Comparison of ENCODE assay signal across 1 cellular context in genomic region chr12:66301944-66302826, GRCh38.
A peak's percentile ranks its signal among the peaks of the same experiment; 100 is the strongest.
TF ChIP-seq lines count a peak whose summit lies in the region.

Gene HELB (plus strand): TSS chr12:66302493. CDS start chr12:66302604, 111 bp downstream.

TF ChIP-seq in H1, 55 proteins besides CTCF, POLR2A, EP300 and RAD21 (continued from another document):
- peak; percentile 49; the same call in 1 of the 2 replicates for TF ChIP-seq RBBP5 (IDR thresholded peaks at IDR 0.05; ENCODE audit: borderline replicate concordance, low read depth, low read length)
- peak; percentile 87 for TF ChIP-seq POLR2AphosphoS5 (IDR thresholded peaks at IDR 0.05; ENCODE audit: low read depth, low read length)
- peak; percentile 32; the same call in 1 of the 2 replicates for TF ChIP-seq YY1 (IDR thresholded peaks at IDR 0.05; ENCODE audit: low read depth, low read length)
- TF ChIP-seq TEAD4 (IDR thresholded peaks at IDR 0.05; ENCODE audit: low read depth, low read length), result 0 out of 2 replicates have a peak, but pooled peaks have one; percentile 33
- TF ChIP-seq NRF1 (IDR thresholded peaks at IDR 0.05; ENCODE audit: low read depth, low read length), result no peak
- TF ChIP-seq SIRT6 (IDR thresholded peaks at IDR 0.05; ENCODE audit: low read length), result no peak
- peak; percentile 39; the same call in 1 of the 2 replicates for TF ChIP-seq SP1 (IDR thresholded peaks at IDR 0.05; ENCODE audit: low read depth, low read length)
